ENCODE assay signal across 20 cellular contexts in genomic region chr1:116561563-116561962, GRCh38. TPM values are rescaled to one million over a fixed set of nuclear protein-coding genes. Genes with fewer than 3 reads are reported as not detected.
DNase-seq lines count a peak whose midpoint lies in the region; ATAC-seq and TF ChIP-seq lines count a peak whose summit lies in the region.
"Had no signal": no experiment of that assay in that cellular context is flagged by ENCODE, and none has a peak within 500 bp of the region (broad histone marks: within the 10 kb centered on the region; RNA-seq: fewer than 3 reads in every experiment).

No MANE protein-coding gene starts in this region.

- H2AFZ ChIP-seq in KMS-11 (ENCODE audit: low read depth), result no peak overlapping the region

- H3K36me3 Mint-ChIP-seq in activated CD8-positive, alpha-beta memory T cell treated with anti-CD3 and anti-CD28 coated beads, Interleukin-2, amount 10 ng/mL, durations not matched to agents 7 days and 5 days, result peaks cover 73% of the 10 kb centered on the region
- peaks cover 9% of the 10 kb centered on the region for H3K36me3 Mint-ChIP-seq in effector memory CD8-positive, alpha-beta T cell (ENCODE audit: insufficient read depth)
- H3K36me3 Mint-ChIP-seq in stimulated activated memory B cell treated with anti-CD40 and anti-IgM and Interleukin-4, amounts not matched to agents 10 μg/mL and 1 μg/mL and 100 μg/mL, for 72 hours, result peaks cover 59% of the 10 kb centered on the region

- TF ChIP-seq POLR2A in heart left ventricle (IDR thresholded peaks at IDR 0.05), result no peak

- ATAC-seq in activated CD8-positive, alpha-beta memory T cell treated with anti-CD3 and anti-CD28 coated beads, Interleukin-2, amount 10 ng/mL, durations not matched to agents 7 days and 5 days, result no peak
- no peak for ATAC-seq in effector memory CD8-positive, alpha-beta T cell (replicated peaks)
- no peak for ATAC-seq in stimulated activated memory B cell treated with anti-CD40 and anti-IgM and Interleukin-4, amounts not matched to agents 10 μg/mL and 1 μg/mL and 100 μg/mL, for 72 hours
- ATAC-seq in sciatic nerve (no peak), heart left ventricle (no peak)

- H3K9me3 ChIP-seq in heart left ventricle, result peaks cover 0 to 10% (median 0%) of the 10 kb centered on the region in 12 donors

- H3K27ac Mint-ChIP-seq in activated CD8-positive, alpha-beta memory T cell treated with anti-CD3 and anti-CD28 coated beads, Interleukin-2, amount 10 ng/mL, durations not matched to agents 7 days and 5 days, result peak overlapping the region; percentile 56
- peak overlapping the region; percentile 68 to 93 for H3K27ac Mint-ChIP-seq in effector memory CD8-positive, alpha-beta T cell
- peak overlapping the region; percentile 99 for H3K27ac Mint-ChIP-seq in stimulated activated memory B cell treated with anti-CD40 and anti-IgM and Interleukin-4, amounts not matched to agents 10 μg/mL and 1 μg/mL and 100 μg/mL, for 72 hours

- no peak for TF ChIP-seq CTCF in KMS-11 (conservative IDR thresholded peaks at IDR 0.05; ENCODE audit: low read depth, low read length)
- no peak for TF ChIP-seq CTCF in heart left ventricle (IDR thresholded peaks at IDR 0.05)

- peaks cover 45% of the 10 kb centered on the region for H3K79me2 ChIP-seq in KMS-11 (ENCODE audit: insufficient read depth, low read depth)

- no peak for DNase-seq in activated CD8-positive, alpha-beta memory T cell treated with anti-CD3 and anti-CD28 coated beads, Interleukin-2, amount 10 ng/mL, durations not matched to agents 7 days and 5 days
- no peak for DNase-seq in activated CD8-positive, alpha-beta memory T cell treated with anti-CD3 and anti-CD28 coated beads for 24 hours
- DNase-seq in effector memory CD8-positive, alpha-beta T cell, result no peak
- no peak for DNase-seq in stimulated activated CD4-positive, alpha-beta T cell treated with anti-CD3 and anti-CD28 coated beads, Interleukin-12 subunit alpha, Interleukin-12 subunit beta, amount 100 ng/mL, for 4 hours
- no peak for DNase-seq in sciatic nerve (ENCODE audit: low spot score)
- DNase-seq in heart left ventricle, result no peak
- DNase-seq: 8988T; DMS79 treated with DMSO at 0.1 percent for 48 hours; H7; IMR-90; NCI-H146; NCI-H2107; NCI-H226; NCI-H526; NK-92 treated with Interleukin-12 subunit alpha and Interleukin-12 subunit beta, amount 100 ng/mL, for 24 hours; SJCRH30 had no signal

- H3K4me1 ChIP-seq in KMS-11 (ENCODE audit: low read depth, poor library complexity, severe bottlenecking) (peaks cover 65% of the 10 kb centered on the region), heart left ventricle (peaks cover 0 to 83% (median 17%) of the 10 kb centered on the region in 12 donors)
- H3K4me1 ChIP-seq: SJCRH30 had no signal

- H3K27me3 ChIP-seq in KMS-11 (ENCODE audit: insufficient read depth, low read depth) (no peaks in the 10 kb centered on the region), heart left ventricle (no peaks in the 10 kb centered on the region)
- H3K27me3 ChIP-seq: SJCRH30 had no signal

- intact Hi-C loops in sciatic nerve (cut with DNase I), result no loop called here
- intact Hi-C loops in heart left ventricle (cut with DNase I), result loop anchor here in 1 of 10 donors (10.0 kb wide), 1 partner anchor 353 kb away; no protein-coding TSS in a partner anchor

- H3K9me3 Mint-ChIP-seq in activated CD8-positive, alpha-beta memory T cell treated with anti-CD3 and anti-CD28 coated beads, Interleukin-2, amount 10 ng/mL, durations not matched to agents 7 days and 5 days (ENCODE audit: low read depth), result peaks cover 13% of the 10 kb centered on the region
- H3K9me3 Mint-ChIP-seq in effector memory CD8-positive, alpha-beta T cell, result peaks cover 0 to 4% of the 10 kb centered on the region in 2 donors
- H3K9me3 Mint-ChIP-seq in stimulated activated memory B cell treated with anti-CD40 and anti-IgM and Interleukin-4, amounts not matched to agents 10 μg/mL and 1 μg/mL and 100 μg/mL, for 72 hours, result peaks cover 16% of the 10 kb centered on the region

- no peaks in the 10 kb centered on the region for H4K20me1 ChIP-seq in KMS-11 (ENCODE audit: insufficient read depth)

- H3K4me3 ChIP-seq in KMS-11 (IDR thresholded peaks at IDR 0.05; ENCODE audit: insufficient read depth, low read depth, low read length), result no peak overlapping the region
- no peak overlapping the region for H3K4me3 ChIP-seq in heart left ventricle
- H3K4me3 ChIP-seq: SJCRH30 had no signal

- peak overlapping the region; percentile 79 for H3K4me2 ChIP-seq in KMS-11

- H3K27me3 Mint-ChIP-seq in activated CD8-positive, alpha-beta memory T cell treated with anti-CD3 and anti-CD28 coated beads, Interleukin-2, amount 10 ng/mL, durations not matched to agents 7 days and 5 days, result no peaks in the 10 kb centered on the region
- H3K27me3 Mint-ChIP-seq in effector memory CD8-positive, alpha-beta T cell, result no peaks in the 10 kb centered on the region
- no peaks in the 10 kb centered on the region for H3K27me3 Mint-ChIP-seq in stimulated activated memory B cell treated with anti-CD40 and anti-IgM and Interleukin-4, amounts not matched to agents 10 μg/mL and 1 μg/mL and 100 μg/mL, for 72 hours

- H3K27ac ChIP-seq in KMS-11 (no peak overlapping the region; the same call in 1 of the 2 replicates), heart left ventricle (no peak overlapping the region)
- H3K27ac ChIP-seq: C4-2B, RWPE1, SJCRH30 had no signal

- H3K4me1 Mint-ChIP-seq in activated CD8-positive, alpha-beta memory T cell treated with anti-CD3 and anti-CD28 coated beads, Interleukin-2, amount 10 ng/mL, durations not matched to agents 7 days and 5 days, result peaks cover 88% of the 10 kb centered on the region
- H3K4me1 Mint-ChIP-seq in effector memory CD8-positive, alpha-beta T cell (ENCODE audit: low read depth in 2 of 2), result peaks cover 60 to 89% of the 10 kb centered on the region in 2 donors
- H3K4me1 Mint-ChIP-seq in stimulated activated memory B cell treated with anti-CD40 and anti-IgM and Interleukin-4, amounts not matched to agents 10 μg/mL and 1 μg/mL and 100 μg/mL, for 72 hours, result peaks cover 96% of the 10 kb centered on the region

- no peak overlapping the region for H3K9ac ChIP-seq in KMS-11

- no peak overlapping the region for H3K4me3 Mint-ChIP-seq in activated CD8-positive, alpha-beta memory T cell treated with anti-CD3 and anti-CD28 coated beads, Interleukin-2, amount 10 ng/mL, durations not matched to agents 7 days and 5 days
- peak overlapping the region in 1 of 2 donors; percentile 57 for H3K4me3 Mint-ChIP-seq in effector memory CD8-positive, alpha-beta T cell
- H3K4me3 Mint-ChIP-seq in stimulated activated memory B cell treated with anti-CD40 and anti-IgM and Interleukin-4, amounts not matched to agents 10 μg/mL and 1 μg/mL and 100 μg/mL, for 72 hours, result peak overlapping the region; percentile 38

- H3K36me3 ChIP-seq in KMS-11 (ENCODE audit: insufficient read depth) (no peaks in the 10 kb centered on the region), heart left ventricle (peaks cover 0 to 8% (median 0%) of the 10 kb centered on the region in 9 donors)

- CTCF ChIA-PET in activated CD8-positive, alpha-beta memory T cell treated with anti-CD3 and anti-CD28 coated beads, Interleukin-2, amount 10 ng/mL, durations not matched to agents 7 days and 5 days (lab: Charles Lee), result no interaction called here

RNA-seq across cellular contexts. Expression of gene CD58, which starts 9.3 kb away (rescaled TPM):
- total RNA-seq in activated CD8-positive, alpha-beta memory T cell treated with anti-CD3 and anti-CD28 coated beads, Interleukin-2, amount 10 ng/mL, durations not matched to agents 7 days and 5 days, result 10 to 100 TPM; 54.0 to 56.9 TPM
- 21.3 TPM for total RNA-seq in sciatic nerve
- total RNA-seq in heart left ventricle, result 10 to 100 TPM; 19.6 to 37.5 (median 27.1) TPM
- 10 to 100 TPM; 39.1 to 45.8 TPM for polyA plus RNA-seq in heart left ventricle
